8 cellular contexts compared by ENCODE assay signal in the genomic region with DNA sequence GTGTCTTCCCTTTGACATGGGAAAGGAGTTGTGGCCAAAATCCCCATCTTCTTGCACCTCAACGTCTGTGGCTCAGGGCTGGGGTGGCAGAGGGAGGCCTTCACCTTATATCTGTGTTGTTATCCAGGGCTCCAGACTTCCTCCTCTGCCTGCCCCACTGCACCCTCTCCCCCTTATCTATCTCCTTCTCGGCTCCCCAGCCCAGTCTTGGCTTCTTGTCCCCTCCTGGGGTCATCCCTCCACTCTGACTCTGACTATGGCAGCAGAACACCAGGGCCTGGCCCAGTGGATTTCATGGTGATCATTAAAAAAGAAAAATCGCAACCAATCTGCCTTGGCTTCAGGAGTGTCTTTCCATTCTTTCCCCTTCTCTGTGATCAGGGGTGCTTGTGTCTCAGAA. TPM values are rescaled to one million over a fixed set of nuclear protein-coding genes. Genes with fewer than 3 reads are reported as not detected.
A peak's percentile ranks its signal among the peaks of the same experiment; 100 is the strongest.
DNase-seq lines count a peak whose midpoint lies in the region; ATAC-seq lines count a peak whose summit lies in the region.

No MANE protein-coding gene starts in this region.

- no peak for DNase-seq in activated T-cell treated with anti-CD3 and anti-CD28 coated beads, Interleukin-2, amount 50 U/mL, for 24 hours
- DNase-seq in activated T-cell treated with anti-CD3 and anti-CD28 coated beads for 4 hours (no peak), immature natural killer cell (no peak), SW480 (ENCODE audit: low spot score) (no peak), occipital lobe (lab: John Stamatoyannopoulos, UW) (no peak), SIG-M5 (lab: John Stamatoyannopoulos, UW) (no peak)
- DNase-seq in activated CD8-positive, alpha-beta T cell treated with anti-CD3 and anti-CD28 coated beads, Interleukin-2, amount 10 ng/mL, durations not matched to agents 7 days and 5 days: no peak

- POLR2A ChIA-PET in activated CD8-positive, alpha-beta T cell treated with anti-CD3 and anti-CD28 coated beads, Interleukin-2, amount 10 ng/mL, durations not matched to agents 7 days and 5 days (lab: Charles Lee): interaction anchor here (1.7 to 2.0 kb wide), 5 partner anchors 8 to 123 kb away, joined by 5 to 22 read pairs (median 7); partner anchors contain the start of genes DHRS11 and GGNBP2

- H3K4me3 Mint-ChIP-seq in activated T-cell treated with anti-CD3 and anti-CD28 coated beads, Interleukin-2, amount 50 U/mL, for 24 hours: peak overlapping the region; percentile 91
- peak overlapping the region; percentile 88 for H3K4me3 Mint-ChIP-seq in activated CD8-positive, alpha-beta T cell treated with anti-CD3 and anti-CD28 coated beads, Interleukin-2, amount 10 ng/mL, durations not matched to agents 7 days and 5 days
- H3K4me3 Mint-ChIP-seq in immature natural killer cell: peak overlapping the region; percentile 87 to 96 (median 91)

- H3K27me3 Mint-ChIP-seq in activated T-cell treated with anti-CD3 and anti-CD28 coated beads, Interleukin-2, amount 50 U/mL, for 24 hours: no peaks in the 10 kb centered on the region
- H3K27me3 Mint-ChIP-seq in activated CD8-positive, alpha-beta T cell treated with anti-CD3 and anti-CD28 coated beads, Interleukin-2, amount 10 ng/mL, durations not matched to agents 7 days and 5 days (ENCODE audit: low read depth): no peaks in the 10 kb centered on the region
- H3K27me3 Mint-ChIP-seq in immature natural killer cell (ENCODE audit: low read depth in 3 of 3): peaks cover 0 to 13% (median 4%) of the 10 kb centered on the region in 3 donors

- CTCF ChIA-PET in activated CD8-positive, alpha-beta T cell treated with anti-CD3 and anti-CD28 coated beads, Interleukin-2, amount 10 ng/mL, durations not matched to agents 7 days and 5 days (lab: Charles Lee): interaction anchor here (0.7 to 4.7 kb wide), 8 partner anchors 10 to 773 kb away, joined by 3 to 70 read pairs (median 22); partner anchors contain the start of gene DHRS11

- ATAC-seq in activated CD8-positive, alpha-beta T cell treated with anti-CD3 and anti-CD28 coated beads, Interleukin-2, amount 10 ng/mL, durations not matched to agents 7 days and 5 days: no peak

- peaks cover 63% of the 10 kb centered on the region for H3K36me3 Mint-ChIP-seq in activated T-cell treated with anti-CD3 and anti-CD28 coated beads, Interleukin-2, amount 50 U/mL, for 24 hours (ENCODE audit: low read depth)
- peaks cover 10% of the 10 kb centered on the region for H3K36me3 Mint-ChIP-seq in activated CD8-positive, alpha-beta T cell treated with anti-CD3 and anti-CD28 coated beads, Interleukin-2, amount 10 ng/mL, durations not matched to agents 7 days and 5 days (ENCODE audit: low read depth)
- H3K36me3 Mint-ChIP-seq in immature natural killer cell: peaks cover 0 to 3% (median 0%) of the 10 kb centered on the region in 3 donors

- H3K4me1 Mint-ChIP-seq in activated T-cell treated with anti-CD3 and anti-CD28 coated beads, Interleukin-2, amount 50 U/mL, for 24 hours (ENCODE audit: low read depth): peaks cover 27% of the 10 kb centered on the region
- peaks cover 37% of the 10 kb centered on the region for H3K4me1 Mint-ChIP-seq in activated CD8-positive, alpha-beta T cell treated with anti-CD3 and anti-CD28 coated beads, Interleukin-2, amount 10 ng/mL, durations not matched to agents 7 days and 5 days (ENCODE audit: low read depth)
- H3K4me1 Mint-ChIP-seq in immature natural killer cell: peaks cover 34 to 38% of the 10 kb centered on the region in 2 donors

- H3K9me3 Mint-ChIP-seq in activated T-cell treated with anti-CD3 and anti-CD28 coated beads, Interleukin-2, amount 50 U/mL, for 24 hours: no peaks in the 10 kb centered on the region
- no peaks in the 10 kb centered on the region for H3K9me3 Mint-ChIP-seq in activated CD8-positive, alpha-beta T cell treated with anti-CD3 and anti-CD28 coated beads, Interleukin-2, amount 10 ng/mL, durations not matched to agents 7 days and 5 days (ENCODE audit: insufficient read depth)
- no peaks in the 10 kb centered on the region for H3K9me3 Mint-ChIP-seq in immature natural killer cell

- peak overlapping the region; percentile 48 for H3K27ac ChIP-seq in temporal lobe (ENCODE audit: low read depth, low read length)

- H3K27ac Mint-ChIP-seq in activated T-cell treated with anti-CD3 and anti-CD28 coated beads, Interleukin-2, amount 50 U/mL, for 24 hours: peak overlapping the region; percentile 94
- peak overlapping the region; percentile 88 for H3K27ac Mint-ChIP-seq in activated CD8-positive, alpha-beta T cell treated with anti-CD3 and anti-CD28 coated beads, Interleukin-2, amount 10 ng/mL, durations not matched to agents 7 days and 5 days
- peak overlapping the region; percentile 88 to 95 (median 93) for H3K27ac Mint-ChIP-seq in immature natural killer cell

RNA-seq across cellular contexts. Expression of gene MRM1, which starts 0.9 kb away (rescaled TPM):
- total RNA-seq in activated CD8-positive, alpha-beta T cell treated with anti-CD3 and anti-CD28 coated beads, Interleukin-2, amount 10 ng/mL, durations not matched to agents 7 days and 5 days: 10 to 100 TPM; 10.7 to 13.1 TPM
- polyA plus RNA-seq in immature natural killer cell: 1 to 10 TPM in 2 of 3 donors, not detected in 1; 2.0 to 6.4 TPM
- total RNA-seq in temporal lobe (3.7 TPM), occipital lobe (2.7 TPM)

RNA-seq across cellular contexts. Expression of gene DHRS11, which starts 8.8 kb away (rescaled TPM):
- total RNA-seq in activated CD8-positive, alpha-beta T cell treated with anti-CD3 and anti-CD28 coated beads, Interleukin-2, amount 10 ng/mL, durations not matched to agents 7 days and 5 days: 1 to 10 TPM; 4.7 to 5.0 TPM
- polyA plus RNA-seq in immature natural killer cell: 1 to 10 TPM in 2 of 3 donors, not detected in 1; 3.3 to 6.0 TPM
- 4.4 TPM for total RNA-seq in temporal lobe
- 4.8 TPM for total RNA-seq in occipital lobe

RNA-seq across cellular contexts. Expression of gene GGNBP2, which starts 55.8 kb away (rescaled TPM):
- 100 to 1,000 TPM; 112 to 122 TPM for total RNA-seq in activated CD8-positive, alpha-beta T cell treated with anti-CD3 and anti-CD28 coated beads, Interleukin-2, amount 10 ng/mL, durations not matched to agents 7 days and 5 days
- 10 to 100 TPM; 28.2 to 60.0 (median 35.7) TPM for polyA plus RNA-seq in immature natural killer cell
- total RNA-seq in temporal lobe: 57.5 TPM
- total RNA-seq in occipital lobe: 60.7 TPM
